ENCODE assay signal across 17 cellular contexts in the genomic region with DNA sequence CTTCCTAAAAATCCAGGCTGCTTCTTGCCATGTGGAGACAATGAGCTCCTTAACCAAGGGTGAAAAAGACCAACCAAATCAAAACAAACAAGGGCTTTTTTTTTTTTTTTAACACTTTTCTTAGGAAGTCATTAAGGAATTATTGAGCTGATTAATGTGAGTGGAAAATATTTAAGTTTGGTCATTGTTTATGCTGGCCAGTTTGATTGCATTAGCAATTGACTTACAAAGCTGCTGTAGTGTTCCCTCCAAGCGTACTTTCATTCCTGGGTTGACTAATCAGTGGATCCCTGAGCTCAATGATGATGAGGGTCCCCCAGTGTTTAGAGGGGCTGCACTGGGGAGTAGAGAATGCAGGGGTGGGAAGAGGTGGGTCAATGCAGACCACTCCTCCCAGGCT.
DNase-seq lines count a peak whose midpoint lies in the region; ATAC-seq and TF ChIP-seq lines count a peak whose summit lies in the region.
"Had no signal": no experiment of that assay in that cellular context is flagged by ENCODE, and none has a peak within 500 bp of the region (broad histone marks: within the 10 kb centered on the region; RNA-seq: fewer than 3 reads in every experiment).

No MANE protein-coding gene starts in this region.

- H3K4me1 Mint-ChIP-seq in HFFc6 (ENCODE audit: low read depth): peaks cover 18% of the 10 kb centered on the region
- H3K4me1 Mint-ChIP-seq: activated naive CD4-positive, alpha-beta T cell treated with anti-CD3 and anti-CD28 coated beads, Interleukin-2, amount 10 ng/mL, durations not matched to agents 7 days and 5 days had no signal

- H3K27ac ChIP-seq in ectodermal cell (ENCODE audit: insufficient read depth, low read depth, low read length, poor library complexity, severe bottlenecking): peak overlapping the region; percentile 36
- H3K27ac ChIP-seq in mesenchymal stem cell (ENCODE audit: low read length, poor library complexity, severe bottlenecking): no peak overlapping the region
- H3K27ac ChIP-seq in stomach smooth muscle (ENCODE audit: low read length): peak overlapping the region; percentile 93
- H3K27ac ChIP-seq: VCaP had no signal

- no peak for ATAC-seq in HG02763 (IDR thresholded peaks at IDR 0.05; ENCODE audit: unreplicated experiment)
- ATAC-seq in HG03280 (IDR thresholded peaks at IDR 0.05; ENCODE audit: unreplicated experiment): no peak
- ATAC-seq: activated CD8-positive, alpha-beta memory T cell treated with anti-CD3 and anti-CD28 coated beads, Interleukin-2, amount 10 ng/mL, durations not matched to agents 7 days and 5 days had no signal

- no peak overlapping the region for H3K4me2 ChIP-seq in mesenchymal stem cell (ENCODE audit: low read length, poor library complexity, severe bottlenecking)

- no peaks in the 10 kb centered on the region for H3K36me3 Mint-ChIP-seq in HFFc6 (ENCODE audit: low read depth)
- H3K36me3 Mint-ChIP-seq: activated CD8-positive, alpha-beta memory T cell treated with anti-CD3 and anti-CD28 coated beads, Interleukin-2, amount 10 ng/mL, durations not matched to agents 7 days and 5 days; activated naive CD4-positive, alpha-beta T cell treated with anti-CD3 and anti-CD28 coated beads, Interleukin-2, amount 10 ng/mL, durations not matched to agents 7 days and 5 days; CD4-positive, CD25-positive, alpha-beta regulatory T cell had no signal

- H2BK12ac ChIP-seq in mesenchymal stem cell (ENCODE audit: low read length in 2 of 2): no peak overlapping the region

- 75% methylated on average over 1 of the region's 1 CpG for WGBS in ectodermal cell, 2 experiments
- 42% methylated on average over 1 of the region's 1 CpG for WGBS in mesenchymal stem cell

- no peak overlapping the region for H2AFZ ChIP-seq in mesenchymal stem cell (ENCODE audit: low read depth, low read length)

- H3K9me3 Mint-ChIP-seq in HFFc6: no peaks in the 10 kb centered on the region
- H3K9me3 Mint-ChIP-seq: activated naive CD4-positive, alpha-beta T cell treated with anti-CD3 and anti-CD28 coated beads, Interleukin-2, amount 10 ng/mL, durations not matched to agents 7 days and 5 days; central memory CD8-positive, alpha-beta T cell had no signal

- H3K36me3 ChIP-seq in ectodermal cell (ENCODE audit: control insufficient read depth, insufficient read depth, low read length) (no peaks in the 10 kb centered on the region), mesenchymal stem cell (ENCODE audit: control insufficient read depth in 1 of 2, insufficient read depth in 2 of 2, low read depth in 1 of 2, low read length in 2 of 2) (peaks cover 0 to 5% of the 10 kb centered on the region in 2 experiments), stomach smooth muscle (ENCODE audit: control insufficient read depth in 2 of 2, insufficient read depth in 2 of 2, low read length in 2 of 2) (no peaks in the 10 kb centered on the region)

- DNase-seq in HFFc6 (no peak), mesenchymal stem cell (peak; percentile 58), NOMO-1 treated with DMSO at 0.1 percent for 48 hours (lab: John Stamatoyannopoulos, UW; ENCODE audit: unreplicated experiment) (no peak), SW480 (ENCODE audit: low spot score) (no peak)
- DNase-seq: activated CD8-positive, alpha-beta memory T cell treated with anti-CD3 and anti-CD28 coated beads, Interleukin-2, amount 10 ng/mL, durations not matched to agents 7 days and 5 days; activated naive CD4-positive, alpha-beta T cell treated with anti-CD3 and anti-CD28 coated beads, Interleukin-2, amount 10 ng/mL, durations not matched to agents 7 days and 5 days; CD4-positive, CD25-positive, alpha-beta regulatory T cell; erythroblast; NCI-H226 had no signal

- no peak overlapping the region for H4K8ac ChIP-seq in mesenchymal stem cell (ENCODE audit: low read length)

- no peak overlapping the region for H3K23ac ChIP-seq in mesenchymal stem cell (ENCODE audit: low read length in 2 of 2)

- no peak overlapping the region for H3K4ac ChIP-seq in mesenchymal stem cell (ENCODE audit: low read depth in 1 of 2, low read length in 2 of 2)

- no peaks in the 10 kb centered on the region for H3K27me3 Mint-ChIP-seq in HFFc6 (ENCODE audit: insufficient read depth)
- H3K27me3 Mint-ChIP-seq: CD4-positive, CD25-positive, alpha-beta regulatory T cell; central memory CD8-positive, alpha-beta T cell had no signal

- peaks cover 17% of the 10 kb centered on the region for H3K4me1 ChIP-seq in ectodermal cell (ENCODE audit: control insufficient read depth, insufficient read depth, low read length)
- H3K4me1 ChIP-seq in mesenchymal stem cell (ENCODE audit: control insufficient read depth, insufficient read depth, low read depth, low read length): no peaks in the 10 kb centered on the region
- H3K4me1 ChIP-seq in stomach smooth muscle (ENCODE audit: control insufficient read depth, insufficient read depth, low read length): peaks cover 19% of the 10 kb centered on the region

- H3K9me3 ChIP-seq in ectodermal cell (ENCODE audit: control insufficient read depth, low read length): no peaks in the 10 kb centered on the region
- H3K9me3 ChIP-seq in mesenchymal stem cell (ENCODE audit: control insufficient read depth, low read length): no peaks in the 10 kb centered on the region
- no peaks in the 10 kb centered on the region for H3K9me3 ChIP-seq in stomach smooth muscle (ENCODE audit: control insufficient read depth in 2 of 2, low read length in 2 of 2)
- H3K9me3 ChIP-seq: testis had no signal

- H2BK15ac ChIP-seq in mesenchymal stem cell (ENCODE audit: low read depth, poor library complexity, severe bottlenecking): no peak overlapping the region

- H2AK5ac ChIP-seq in mesenchymal stem cell (ENCODE audit: low read length, severe bottlenecking): no peak overlapping the region

- H2BK5ac ChIP-seq in mesenchymal stem cell (ENCODE audit: low read depth, low read length, poor library complexity, severe bottlenecking): no peak overlapping the region

- no peak overlapping the region for H2BK120ac ChIP-seq in mesenchymal stem cell (ENCODE audit: low read depth, low read length)

- H3K4me3 ChIP-seq in ectodermal cell (ENCODE audit: insufficient read depth, low read depth, low read length): no peak overlapping the region
- peak overlapping the region in 1 of 2 experiments; percentile 73 for H3K4me3 ChIP-seq in mesenchymal stem cell (ENCODE audit: insufficient read depth in 1 of 2, low read depth in 1 of 2, low read length in 2 of 2)
- peak overlapping the region; percentile 52 to 70 for H3K4me3 ChIP-seq in stomach smooth muscle (ENCODE audit: low read length in 2 of 2)
- H3K4me3 ChIP-seq: K562, testis had no signal

- H3K79me1 ChIP-seq in mesenchymal stem cell (replicated peaks; ENCODE audit: low read length, poor library complexity, severe bottlenecking): peaks cover 6% of the 10 kb centered on the region

- peak overlapping the region; percentile 71 for H3K27ac Mint-ChIP-seq in HFFc6
- H3K27ac Mint-ChIP-seq: activated CD8-positive, alpha-beta memory T cell treated with anti-CD3 and anti-CD28 coated beads, Interleukin-2, amount 10 ng/mL, durations not matched to agents 7 days and 5 days; activated naive CD4-positive, alpha-beta T cell treated with anti-CD3 and anti-CD28 coated beads, Interleukin-2, amount 10 ng/mL, durations not matched to agents 7 days and 5 days; CD4-positive, CD25-positive, alpha-beta regulatory T cell had no signal

- H3K4me3 Mint-ChIP-seq in HFFc6: peak overlapping the region; percentile 77; the same call in 1 of the 2 replicates
- H3K4me3 Mint-ChIP-seq: activated CD8-positive, alpha-beta memory T cell treated with anti-CD3 and anti-CD28 coated beads, Interleukin-2, amount 10 ng/mL, durations not matched to agents 7 days and 5 days; activated naive CD4-positive, alpha-beta T cell treated with anti-CD3 and anti-CD28 coated beads, Interleukin-2, amount 10 ng/mL, durations not matched to agents 7 days and 5 days; CD4-positive, CD25-positive, alpha-beta regulatory T cell; central memory CD8-positive, alpha-beta T cell had no signal

- H3K9ac ChIP-seq in mesenchymal stem cell (ENCODE audit: low read length) (peak overlapping the region; percentile 69), stomach smooth muscle (ENCODE audit: low read length in 2 of 2) (peak overlapping the region; percentile 24 to 58)

- no peak overlapping the region for H3K14ac ChIP-seq in mesenchymal stem cell (ENCODE audit: low read length in 2 of 2)

- no peak overlapping the region for H3K18ac ChIP-seq in mesenchymal stem cell (ENCODE audit: low read depth in 1 of 2, low read length in 2 of 2)

- no peak for TF ChIP-seq CTCF in HFFc6 (IDR thresholded peaks at IDR 0.05)

- H3K27me3 ChIP-seq in ectodermal cell (ENCODE audit: control insufficient read depth, insufficient read depth, low read length, poor library complexity, severe bottlenecking): no peaks in the 10 kb centered on the region
- H3K27me3 ChIP-seq in mesenchymal stem cell (ENCODE audit: control insufficient read depth in 1 of 2, insufficient read depth in 1 of 2, low read length in 2 of 2): peaks cover 0 to 5% of the 10 kb centered on the region in 2 experiments
- H3K27me3 ChIP-seq in stomach smooth muscle (ENCODE audit: control insufficient read depth in 1 of 2, insufficient read depth in 2 of 2, low read length in 2 of 2): no peaks in the 10 kb centered on the region
- H3K27me3 ChIP-seq: testis had no signal

- H4K91ac ChIP-seq in mesenchymal stem cell (ENCODE audit: low read length): no peak overlapping the region
